ENCODE assay signal across 1 cellular context in genomic region chr7:123863461-123863860, GRCh38.
TF ChIP-seq lines count a peak whose summit lies in the region.

No MANE protein-coding gene starts in this region.

TF ChIP-seq in GM23338, 12 proteins besides CTCF, POLR2A, EP300 and RAD21 (continued from another document):
- TF ChIP-seq ZNF462 (CRISPR knock-in tag; IDR thresholded peaks at IDR 0.05): no peak
- TF ChIP-seq POLR2AphosphoS5 (IDR thresholded peaks at IDR 0.05; ENCODE audit: low read depth): no peak
- TF ChIP-seq REST (IDR thresholded peaks at IDR 0.05; ENCODE audit: unreplicated experiment): no peak
- TF ChIP-seq ZNF331 (CRISPR knock-in tag; IDR thresholded peaks at IDR 0.05; ENCODE audit: low read depth): no peak
- TF ChIP-seq CREB1 (CRISPR knock-in tag; IDR thresholded peaks at IDR 0.05; ENCODE audit: low read depth): no peak
